In genomic region chr17:75904749-75905521, GRCh38 we compare ENCODE assay signal across 8 cellular contexts. TPM values are rescaled to one million over a fixed set of nuclear protein-coding genes. Genes with fewer than 3 reads are reported as not detected.
DNase-seq lines count a peak whose midpoint lies in the region; ATAC-seq and TF ChIP-seq lines count a peak whose summit lies in the region.

TSS of gene MRPL38 (minus strand) at chr17:75904884. CDS start at chr17:75904875, 9 bp downstream.

- peak; percentile 98 for ATAC-seq in HG02678 (IDR thresholded peaks at IDR 0.05; ENCODE audit: unreplicated experiment)
- ATAC-seq in Right ventricle myocardium superior (ENCODE audit: poor library complexity) = peak; percentile 91

- TF ChIP-seq CTCF in GM12872 (IDR thresholded peaks at IDR 0.05; ENCODE audit: insufficient read depth, low read depth, low read length) = peak; percentile 87
- peak; percentile 71 for TF ChIP-seq CTCF in SU-DHL-6 (IDR thresholded peaks at IDR 0.05; ENCODE audit: insufficient read depth, low read length, poor library complexity, severe bottlenecking)
- TF ChIP-seq CTCF in transverse colon (IDR thresholded peaks at IDR 0.05) = peak; percentile 96 to 100 (median 98)

- H2AFZ ChIP-seq in SU-DHL-6 (ENCODE audit: low read depth, low read length, severe bottlenecking) = peak within 1 kb of the TSS; percentile 96
- peak within 1 kb of the TSS; percentile 50 for H2AFZ ChIP-seq in trophoblast cell (ENCODE audit: insufficient read depth, low read length, poor library complexity)

- no peaks in the 10 kb centered on the region for H4K20me1 ChIP-seq in SU-DHL-6 (ENCODE audit: low read depth, low read length)

- no peak for TF ChIP-seq EP300 in transverse colon (IDR thresholded peaks at IDR 0.05; ENCODE audit: low read depth)

- H3K4me2 ChIP-seq in SU-DHL-6 (ENCODE audit: low read depth, low read length, poor library complexity, severe bottlenecking) = peak within 1 kb of the TSS; percentile 64
- H3K4me2 ChIP-seq in trophoblast cell (ENCODE audit: low read length) = peak within 1 kb of the TSS; percentile 93

- intact Hi-C loops in Right ventricle myocardium superior (cut with DNase I) = loop anchor here (1.0 kb wide), 1 partner anchor 100 kb away; no protein-coding TSS in a partner anchor
- intact Hi-C loops in transverse colon (cut with DNase I; ENCODE audit: low total_unique reads) = loop anchor here (5.0 kb wide), 1 partner anchor 97 kb away; the partner anchor contains the start of gene CDK3

- H3K4me3 ChIP-seq in SU-DHL-6 (ENCODE audit: insufficient read depth, low read length, poor library complexity, severe bottlenecking) = peak within 1 kb of the TSS; percentile 92
- H3K4me3 ChIP-seq in trophoblast cell (ENCODE audit: low read depth, low read length) = peak within 1 kb of the TSS; percentile 97
- H3K4me3 ChIP-seq in transverse colon = peak within 1 kb of the TSS; percentile 71 to 88 (median 84)

- H3K36me3 ChIP-seq in SU-DHL-6 (ENCODE audit: low read length) (no peaks in the 10 kb centered on the region), trophoblast cell (ENCODE audit: control insufficient read depth in 1 of 2, insufficient read depth in 2 of 2, low read length in 2 of 2) (peaks cover 17 to 25% of the 10 kb centered on the region in 2 experiments), transverse colon (peaks cover 0 to 19% (median 2%) of the 10 kb centered on the region in 4 donors)

- in situ Hi-C loops in transverse colon (cut with MboI; ENCODE audit: low pct_ligation_motif_present in 1 of 4, low pct_unique_long_range_greater_than_20kb in 1 of 4, low sequenced_read_pairs in 3 of 4) = loop anchor here (5.0 to 25.0 kb wide), 4 partner anchors 90 to 282 kb away; partner anchors contain the start of gene CDK3 (in 1 of the 4)

- peaks cover 7% of the 10 kb centered on the region for H3K79me1 ChIP-seq in trophoblast cell (ENCODE audit: low read length)

- no peak within 1 kb of the TSS for H2BK5ac ChIP-seq in trophoblast cell (ENCODE audit: low read depth, low read length, poor library complexity)

- H4K12ac ChIP-seq in trophoblast cell (ENCODE audit: low read depth, low read length) = peak within 1 kb of the TSS; percentile 66

- H4K91ac ChIP-seq in trophoblast cell (ENCODE audit: low read depth, low read length) = peak within 1 kb of the TSS; percentile 80

- H3K9me3 ChIP-seq in SU-DHL-6 (ENCODE audit: insufficient read depth, low read length) (no peaks in the 10 kb centered on the region), trophoblast cell (ENCODE audit: insufficient read depth, low read depth, low read length) (no peaks in the 10 kb centered on the region), transverse colon (no peaks in the 10 kb centered on the region)

- no peak within 1 kb of the TSS for H3K23ac ChIP-seq in trophoblast cell (ENCODE audit: low read length)

- H2AK5ac ChIP-seq in trophoblast cell (ENCODE audit: low read length) = peak within 1 kb of the TSS; percentile 49

- peaks cover 10% of the 10 kb centered on the region for H3F3A ChIP-seq in SU-DHL-6 (ENCODE audit: insufficient read depth)

- H3K4me1 ChIP-seq in trophoblast cell (ENCODE audit: control insufficient read depth in 1 of 2, insufficient read depth in 2 of 2, low read length in 2 of 2) (peaks cover 12 to 13% of the 10 kb centered on the region in 2 experiments), transverse colon (peaks cover 11 to 19% (median 17%) of the 10 kb centered on the region in 4 donors)

- H3K9me2 ChIP-seq in SU-DHL-6 (replicated peaks; ENCODE audit: insufficient read depth, low read length) = no peaks in the 10 kb centered on the region

- H4K8ac ChIP-seq in trophoblast cell (ENCODE audit: low read depth, low read length) = peak within 1 kb of the TSS; percentile 87

- peak within 1 kb of the TSS; percentile 77 for H2BK12ac ChIP-seq in trophoblast cell (ENCODE audit: low read length)

- H3K9ac ChIP-seq in SU-DHL-6 (ENCODE audit: low read length) (peak within 1 kb of the TSS; percentile 86), trophoblast cell (ENCODE audit: low read length) (peak within 1 kb of the TSS; percentile 96)

- H3K18ac ChIP-seq in trophoblast cell (ENCODE audit: low read length) = peak within 1 kb of the TSS; percentile 73

- WGBS in trophoblast cell (ENCODE audit: extremely low coverage, insufficient coverage, insufficient read length) = no CpG with 5 or more reads among the region's 69 CpGs
- WGBS in transverse colon (ENCODE audit: low coverage in 1 of 2), 2 donors = 2% methylated on average over 46 of the region's 69 CpGs; no CpG with 5 or more reads in 1 of the 2 donors

- H3K79me2 ChIP-seq in SU-DHL-6 (ENCODE audit: insufficient read depth, low read length) = peaks cover 13% of the 10 kb centered on the region
- peaks cover 6% of the 10 kb centered on the region for H3K79me2 ChIP-seq in trophoblast cell (ENCODE audit: control insufficient read depth, insufficient read depth, low read length, poor library complexity)

- TF ChIP-seq POLR2A in transverse colon (IDR thresholded peaks at IDR 0.05) = peak; percentile 59

- H3K27me3 ChIP-seq in SU-DHL-6 (ENCODE audit: low read length) (no peaks in the 10 kb centered on the region), trophoblast cell (ENCODE audit: insufficient read depth, low read length) (no peaks in the 10 kb centered on the region), transverse colon (no peaks in the 10 kb centered on the region)

- DNase-seq in NCI-H128 (lab: John Stamatoyannopoulos, UW; ENCODE audit: unreplicated experiment) = peak; percentile 74
- peak; percentile 90 for DNase-seq in activated naive CD8-positive, alpha-beta T cell treated with anti-CD3 and anti-CD28 coated beads, Interleukin-2, amount 50 U/mL, for 16 hours (ENCODE audit: low read depth, low spot score)
- peak; percentile 95 for DNase-seq in Right ventricle myocardium superior
- DNase-seq in trophoblast cell = peak; percentile 97 to 98
- DNase-seq in transverse colon = peak; percentile 97

- peak within 1 kb of the TSS; percentile 56 for H3K14ac ChIP-seq in trophoblast cell (ENCODE audit: low read length)

- H3K27ac ChIP-seq in SU-DHL-6 (ENCODE audit: low read depth, low read length) (peak within 1 kb of the TSS; percentile 7), trophoblast cell (ENCODE audit: low read depth, low read length) (peak within 1 kb of the TSS; percentile 68), transverse colon (peak within 1 kb of the TSS; percentile 92 to 96 (median 93))

- peak within 1 kb of the TSS; percentile 66 for H2BK120ac ChIP-seq in trophoblast cell (ENCODE audit: insufficient read depth, low read length, poor library complexity)

- H3K4ac ChIP-seq in trophoblast cell (ENCODE audit: low read depth, low read length) = peak within 1 kb of the TSS; percentile 89

RNA-seq across cellular contexts. Expression of gene MRPL38, which starts in this region (rescaled TPM):
- total RNA-seq in Right ventricle myocardium superior (113 TPM), transverse colon (100 to 1,000 TPM in 1 of 4 donors, 10 to 100 TPM in 3; 40.6 to 117 (median 48.5) TPM)
- polyA plus RNA-seq in trophoblast cell (2013) = 45.9 and 48.7 TPM in 2 replicates

Comparison
In these comparisons a context has a peak if more than half of its experiments do, and no peak if none do; other contexts are left out.
1. Peak in every context shown above with its lines: DNase-seq, ATAC-seq, H3K4me3 ChIP-seq and H3K27ac ChIP-seq.
2. H3K27ac ChIP-seq: peak in every context shown above with its lines; median percentile 93 in transverse colon; 68 in trophoblast cell; 7 in SU-DHL-6.